14 cellular contexts compared by ENCODE assay signal in genomic region chr2:201900362-201900761, GRCh38.
DNase-seq lines count a peak whose midpoint lies in the region; ATAC-seq and TF ChIP-seq lines count a peak whose summit lies in the region.
"Had no signal": no experiment of that assay in that cellular context is flagged by ENCODE, and none has a peak within 500 bp of the region (broad histone marks: within the 10 kb centered on the region; RNA-seq: fewer than 3 reads in every experiment).

No MANE protein-coding gene starts in this region.

- WGBS in adrenal gland, 4 donors, result 57 to 82% (median 73%) methylated on average over 2 of the region's 2 CpGs

- peak; percentile 72 for ATAC-seq in GM18502 (IDR thresholded peaks at IDR 0.05; ENCODE audit: poor library complexity, unreplicated experiment)
- peak; percentile 58 for ATAC-seq in GM21423 (IDR thresholded peaks at IDR 0.05; ENCODE audit: unreplicated experiment)
- ATAC-seq in HG03558 (IDR thresholded peaks at IDR 0.05; ENCODE audit: extremely low read depth, unreplicated experiment), result peak; percentile 49
- ATAC-seq in SK-N-SH treated with all-trans-retinoic acid at 6 μM for 48 hours, result peak; percentile 69
- ATAC-seq in esophagus mucosa, result no peak
- ATAC-seq: left lung, T-cell had no signal

- no peak overlapping the region for H3K4me3 ChIP-seq in adrenal gland
- H3K4me3 ChIP-seq: left lung, prostate gland, tibial nerve had no signal

- no peaks in the 10 kb centered on the region for H3K4me1 ChIP-seq in adrenal gland (replicated peaks in 1 of 2)
- H3K4me1 ChIP-seq: left lung, prostate gland, tibial nerve had no signal

- TF ChIP-seq CTCF in adrenal gland (IDR thresholded peaks at IDR 0.05), result no peak

- H3K27ac ChIP-seq in adrenal gland, result no peak overlapping the region
- H3K27ac ChIP-seq: left lung, prostate gland, tibial nerve had no signal

- no peaks in the 10 kb centered on the region for H3K9me3 ChIP-seq in adrenal gland (replicated peaks in 1 of 3)
- H3K9me3 ChIP-seq: left lung, prostate gland, tibial nerve had no signal

- no peaks in the 10 kb centered on the region for H3K27me3 ChIP-seq in adrenal gland
- H3K27me3 ChIP-seq: tibial nerve had no signal

- no peak for TF ChIP-seq POLR2A in adrenal gland (IDR thresholded peaks at IDR 0.05)

- H3K36me3 ChIP-seq in adrenal gland (replicated peaks in 1 of 2), result no peaks in the 10 kb centered on the region
- H3K36me3 ChIP-seq: left lung, prostate gland, tibial nerve had no signal

- intact Hi-C loops in adrenal gland (cut with DNase I), result no loop called here

- DNase-seq in CD1c-positive myeloid dendritic cell (ENCODE audit: extremely low spot score), result no peak
- DNase-seq in occipital lobe (lab: John Stamatoyannopoulos, UW), result no peak
- DNase-seq in adrenal gland, result no peak
- DNase-seq: activated CD8-positive, alpha-beta memory T cell treated with anti-CD3 and anti-CD28 coated beads, Interleukin-2, amount 50 U/mL, for 48 hours; CD8-positive, alpha-beta memory T cell; left lung; T-cell had no signal

TF ChIP-seq in SK-N-SH treated with all-trans-retinoic acid at 6 μM for 48 hours, 23 proteins besides CTCF, POLR2A, EP300 and RAD21:
- TF ChIP-seq CREB5 (CRISPR knock-in tag; IDR thresholded peaks at IDR 0.05; ENCODE audit: low read depth) (no peak), PATZ1 (CRISPR knock-in tag; IDR thresholded peaks at IDR 0.05; ENCODE audit: borderline replicate concordance) (no peak), ZNF8 (CRISPR knock-in tag; IDR thresholded peaks at IDR 0.05) (no peak), CSDC2 (CRISPR knock-in tag; IDR thresholded peaks at IDR 0.05) (no peak), TOX (CRISPR knock-in tag; IDR thresholded peaks at IDR 0.05; ENCODE audit: borderline replicate concordance) (no peak), OSR1 (CRISPR knock-in tag; IDR thresholded peaks at IDR 0.05) (no peak), ZFP3 (CRISPR knock-in tag; IDR thresholded peaks at IDR 0.05) (no peak), RARB (CRISPR knock-in tag; IDR thresholded peaks at IDR 0.05) (no peak), ISL1 (CRISPR knock-in tag; IDR thresholded peaks at IDR 0.05) (no peak), BACH2 (CRISPR knock-in tag; IDR thresholded peaks at IDR 0.05; ENCODE audit: borderline replicate concordance) (no peak), POU6F1 (CRISPR knock-in tag; IDR thresholded peaks at IDR 0.05; ENCODE audit: borderline replicate concordance, low read depth) (no peak), ZC3H10 (CRISPR knock-in tag; IDR thresholded peaks at IDR 0.05) (no peak), SNAI2 (CRISPR knock-in tag; IDR thresholded peaks at IDR 0.05) (no peak), ZNF70 (CRISPR knock-in tag; IDR thresholded peaks at IDR 0.05) (no peak), CSRNP3 (CRISPR knock-in tag; IDR thresholded peaks at IDR 0.05) (no peak), ESRRG (CRISPR knock-in tag; IDR thresholded peaks at IDR 0.05) (no peak), ARNTL (CRISPR knock-in tag; IDR thresholded peaks at IDR 0.05; ENCODE audit: borderline replicate concordance, low read depth) (no peak)
